8 cellular contexts compared by ENCODE assay signal in genomic region chr15:72117698-72118399, GRCh38. TPM values are rescaled to one million over a fixed set of nuclear protein-coding genes. Genes with fewer than 3 reads are reported as not detected.
DNase-seq lines count a peak whose midpoint lies in the region; ATAC-seq and TF ChIP-seq lines count a peak whose summit lies in the region.

MYO9A (minus strand) TSS chr15:72118150; CDS start chr15:72046563, 71,587 bp downstream.

- DNase-seq in EH (ENCODE audit: low read depth): peak; percentile 97
- DNase-seq in HCEC 1CT: peak; percentile 98
- DNase-seq in MM.1S: peak; percentile 98
- DNase-seq in SHP77 treated with DMSO at 0.1 percent for 48 hours (lab: John Stamatoyannopoulos, UW): peak; percentile 96
- DNase-seq in activated effector memory CD4-positive, alpha-beta T cell treated with anti-CD3 and anti-CD28 coated beads, Interleukin-2, amount 50 U/mL, for 16 hours: peak; percentile 99
- peak; percentile 99 for DNase-seq in fibroblast of pulmonary artery (ENCODE audit: low read depth)
- peak; percentile 93 for DNase-seq in natural killer cell
- peak; percentile 97 to 99 (median 98) for DNase-seq in stimulated activated naive CD4-positive, alpha-beta T cell (lab: John Stamatoyannopoulos, UW)

- peak within 1 kb of the TSS; percentile 99 for H2AFZ ChIP-seq in MM.1S (ENCODE audit: low read length)

- peak within 1 kb of the TSS; percentile 98 for H3K4me3 ChIP-seq in MM.1S (ENCODE audit: low read length)
- peak within 1 kb of the TSS; percentile 80 for H3K4me3 ChIP-seq in fibroblast of pulmonary artery (replicated peaks; ENCODE audit: low read depth, low read length)

- peak within 1 kb of the TSS; percentile 93 to 96 for H3K27ac Mint-ChIP-seq in natural killer cell

- no peaks in the 10 kb centered on the region for H3K36me3 Mint-ChIP-seq in natural killer cell

- no peaks in the 10 kb centered on the region for H3K9me2 ChIP-seq in MM.1S (replicated peaks; ENCODE audit: insufficient read depth, low read length)

- H3K9me3 ChIP-seq in MM.1S (replicated peaks; ENCODE audit: insufficient read depth, low read length): no peaks in the 10 kb centered on the region

- intact Hi-C loops in natural killer cell (cut with micrococcal nuclease): loop anchor here (1.0 to 5.0 kb wide), 2 partner anchors 154 to 664 kb away; partner anchors contain the start of genes ADPGK and PARP6

- peak within 1 kb of the TSS; percentile 99 for H3K4me2 ChIP-seq in MM.1S (ENCODE audit: low read depth, low read length)

- no peaks in the 10 kb centered on the region for H3K9me3 Mint-ChIP-seq in natural killer cell

- no peaks in the 10 kb centered on the region for H3K36me3 ChIP-seq in MM.1S (replicated peaks; ENCODE audit: insufficient read depth, low read length)

- peaks cover 12% of the 10 kb centered on the region; the same call in 1 of the 2 replicates for H3F3A ChIP-seq in MM.1S (ENCODE audit: insufficient read depth, low read length)

- peaks cover 12% of the 10 kb centered on the region for H3K4me1 ChIP-seq in MM.1S (ENCODE audit: low read length)

- H3K27me3 ChIP-seq in MM.1S (replicated peaks; ENCODE audit: insufficient read depth, low read length): no peaks in the 10 kb centered on the region

- H3K27me3 Mint-ChIP-seq in natural killer cell (ENCODE audit: low read depth in 2 of 2): no peaks in the 10 kb centered on the region

- no peaks in the 10 kb centered on the region for H4K20me1 ChIP-seq in MM.1S (ENCODE audit: insufficient read depth, low read length)

- peaks cover 20% of the 10 kb centered on the region for H3K79me2 ChIP-seq in MM.1S (ENCODE audit: low read length)

- peak within 1 kb of the TSS; percentile 86 for H3K27ac ChIP-seq in MM.1S (ENCODE audit: low read length)

- H3K4me1 Mint-ChIP-seq in natural killer cell: peaks cover 26 to 32% of the 10 kb centered on the region in 2 donors

- ATAC-seq in natural killer cell: peak; percentile 80 to 94 (median 81)

- peak within 1 kb of the TSS; percentile 96 for H3K4me3 Mint-ChIP-seq in natural killer cell

- H3K9ac ChIP-seq in MM.1S (ENCODE audit: low read length): peak within 1 kb of the TSS; percentile 83

- TF ChIP-seq CTCF in MM.1S (IDR thresholded peaks at IDR 0.05; ENCODE audit: low read length) (no peak), fibroblast of pulmonary artery (IDR thresholded peaks at IDR 0.05; ENCODE audit: low read length, missing control alignments) (no peak), natural killer cell (IDR thresholded peaks at IDR 0.05) (no peak)

RNA-seq across cellular contexts. Expression of gene MYO9A, which starts in this region (rescaled TPM):
- 10 to 100 TPM; 36.3 to 40.4 (median 37.3) TPM for total RNA-seq in natural killer cell

Comparison
In these comparisons a context has a peak if more than half of its experiments do, and no peak if none do; other contexts are left out.
1. Peak in every context shown above with its lines: DNase-seq, ATAC-seq, H3K4me3 ChIP-seq and H3K27ac ChIP-seq.